Comparison of ENCODE assay signal across 9 cellular contexts in the genomic region with DNA sequence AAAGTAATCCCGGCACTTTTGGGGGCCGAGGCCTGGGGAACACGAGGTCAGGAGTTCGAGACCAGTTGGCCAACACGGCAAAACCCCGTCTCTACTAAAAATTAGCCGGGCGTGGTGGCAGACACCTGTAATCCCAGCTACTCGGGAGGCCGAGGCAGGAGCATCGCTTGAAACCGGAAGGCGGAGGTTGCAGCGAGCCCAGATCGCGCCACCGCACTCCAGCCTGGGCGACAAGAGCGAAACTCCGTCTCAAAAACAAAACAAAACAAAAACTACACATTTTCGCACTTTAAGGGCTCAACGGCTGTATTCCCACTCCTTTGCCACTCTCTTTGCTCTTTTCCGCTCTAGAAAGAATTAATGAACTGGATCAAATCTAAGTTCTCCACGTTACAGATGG. TPM values are rescaled to one million over a fixed set of nuclear protein-coding genes. Genes with fewer than 3 reads are reported as not detected.
DNase-seq lines count a peak whose midpoint lies in the region; ATAC-seq, FAIRE-seq and TF ChIP-seq lines count a peak whose summit lies in the region.
"Had no signal": no experiment of that assay in that cellular context is flagged by ENCODE, and none has a peak within 500 bp of the region (broad histone marks: within the 10 kb centered on the region; RNA-seq: fewer than 3 reads in every experiment).

No MANE protein-coding gene starts in this region.

- H3K9ac ChIP-seq in K562 (ENCODE audit: insufficient read depth in 1 of 2, low read depth in 2 of 2, low read length in 2 of 2) = peak overlapping the region; percentile 99 to 100

- peak overlapping the region; percentile 98 for H3K27ac ChIP-seq in K562 (ENCODE audit: extremely low read depth, low read depth, low read length)

- H3K4me3 ChIP-seq in K562 = peak overlapping the region; percentile 94

- peaks cover 47% of the 10 kb centered on the region for H3K79me2 ChIP-seq in K562 (ENCODE audit: control insufficient read depth, insufficient read depth, low read length)

- H3K27me3 ChIP-seq in K562 (ENCODE audit: control insufficient read depth in 2 of 2, insufficient read depth in 2 of 2, low read length in 2 of 2) = no peaks in the 10 kb centered on the region

- peak overlapping the region; percentile 95 for H3K27ac Mint-ChIP-seq in activated naive CD4-positive, alpha-beta T cell treated with anti-CD3 and anti-CD28 coated beads, Interleukin-2, amount 10 ng/mL, durations not matched to agents 7 days and 5 days
- H3K27ac Mint-ChIP-seq in memory B cell (peak overlapping the region; percentile 98), type B pancreatic cell (peak overlapping the region; percentile 93)

- in situ Hi-C loops in K562 (cut with MboI) = no loop called here

- peak overlapping the region; percentile 89 for H2AFZ ChIP-seq in K562 (ENCODE audit: low read depth, low read length)

- peaks cover 30% of the 10 kb centered on the region for H3K36me3 Mint-ChIP-seq in activated naive CD4-positive, alpha-beta T cell treated with anti-CD3 and anti-CD28 coated beads, Interleukin-2, amount 10 ng/mL, durations not matched to agents 7 days and 5 days
- peaks cover 2% of the 10 kb centered on the region for H3K36me3 Mint-ChIP-seq in memory B cell
- peaks cover 5% of the 10 kb centered on the region for H3K36me3 Mint-ChIP-seq in type B pancreatic cell

- POLR2A ChIA-PET in K562 (lab: Yijun Ruan, JAX) = no interaction called here

- intact Hi-C loops in K562 (cut with micrococcal nuclease) = no loop called here

- no peak for TF ChIP-seq RAD21 in K562 (CRISPR knock-in tag; conservative IDR thresholded peaks at IDR 0.05 in 1 of 2, IDR thresholded peaks at IDR 0.05 in 1 of 2)

- ATAC-seq in K562 (no peak), memory B cell (ENCODE audit: low read depth) (no peak), HG02870 (IDR thresholded peaks at IDR 0.05; ENCODE audit: unreplicated experiment) (no peak)

- no peak for TF ChIP-seq CTCF in K562 (IDR thresholded peaks at IDR 0.05 in 2 of 3, conservative IDR thresholded peaks at IDR 0.05 in 1 of 3; ENCODE audit: insufficient read depth in 2 of 3, low read depth in 1 of 3, low read length in 3 of 3)
- no peak for TF ChIP-seq CTCF in type B pancreatic cell (conservative IDR thresholded peaks at IDR 0.05)

- H3K9me3 Mint-ChIP-seq in activated naive CD4-positive, alpha-beta T cell treated with anti-CD3 and anti-CD28 coated beads, Interleukin-2, amount 10 ng/mL, durations not matched to agents 7 days and 5 days = no peaks in the 10 kb centered on the region
- H3K9me3 Mint-ChIP-seq in memory B cell (no peaks in the 10 kb centered on the region), type B pancreatic cell (no peaks in the 10 kb centered on the region)

- peak overlapping the region; percentile 86 for H3K4me3 Mint-ChIP-seq in activated naive CD4-positive, alpha-beta T cell treated with anti-CD3 and anti-CD28 coated beads, Interleukin-2, amount 10 ng/mL, durations not matched to agents 7 days and 5 days
- H3K4me3 Mint-ChIP-seq in memory B cell (peak overlapping the region; percentile 98), type B pancreatic cell (peak overlapping the region; percentile 98)

- H3K27me3 Mint-ChIP-seq in activated naive CD4-positive, alpha-beta T cell treated with anti-CD3 and anti-CD28 coated beads, Interleukin-2, amount 10 ng/mL, durations not matched to agents 7 days and 5 days = peaks cover 4% of the 10 kb centered on the region
- H3K27me3 Mint-ChIP-seq in memory B cell (no peaks in the 10 kb centered on the region), type B pancreatic cell (no peaks in the 10 kb centered on the region)

- TSS peak; percentile 86 for BruUV-seq in K562 (replicated peaks; lab: Mats Ljungman, UMichigan)

- H3K36me3 ChIP-seq in K562 (ENCODE audit: control insufficient read depth, insufficient read depth, low read length) = peaks cover 29% of the 10 kb centered on the region

- 76% methylated on average over 24 of the region's 24 CpGs for WGBS in K562 (ENCODE audit: insufficient coverage, low coverage, missing lambda C conversion rate)

- H3K4me2 ChIP-seq in K562 (ENCODE audit: insufficient read depth, low read length) = peak overlapping the region; percentile 74

- no peak for TF ChIP-seq POLR2A in K562 (conservative IDR thresholded peaks at IDR 0.05)

- H3K4me1 Mint-ChIP-seq in activated naive CD4-positive, alpha-beta T cell treated with anti-CD3 and anti-CD28 coated beads, Interleukin-2, amount 10 ng/mL, durations not matched to agents 7 days and 5 days = peaks cover 38% of the 10 kb centered on the region
- H3K4me1 Mint-ChIP-seq in memory B cell (peaks cover 14% of the 10 kb centered on the region), type B pancreatic cell (ENCODE audit: unreplicated experiment) (peaks cover 16% of the 10 kb centered on the region)

- no peak for FAIRE-seq in K562 (lab: Jason Lieb, UNC)

- H3K4me1 ChIP-seq in K562 (replicated peaks in 1 of 2; ENCODE audit: control insufficient read depth in 2 of 2, insufficient read depth in 2 of 2, low read length in 2 of 2) = peaks cover 4 to 15% of the 10 kb centered on the region in 2 experiments; a peak in 3 of 5 replicates

- CTCF ChIA-PET in activated naive CD4-positive, alpha-beta T cell treated with anti-CD3 and anti-CD28 coated beads, Interleukin-2, amount 10 ng/mL, durations not matched to agents 7 days and 5 days (lab: Charles Lee) = no interaction called here
- CTCF ChIA-PET in K562 (lab: Yijun Ruan, JAX; ENCODE audit: low intra/inter-chr PET ratio) = interaction anchor here (0.6 kb wide), 1 partner anchor 602 kb away, joined by 3 read pairs; no protein-coding TSS in a partner anchor

- H4K20me1 ChIP-seq in K562 (replicated peaks; ENCODE audit: control insufficient read depth, insufficient read depth, low read length) = no peaks in the 10 kb centered on the region

- DNase-seq in activated naive CD4-positive, alpha-beta T cell treated with anti-CD3 and anti-CD28 coated beads, Interleukin-2, amount 10 ng/mL, durations not matched to agents 7 days and 5 days = no peak
- no peak for DNase-seq in activated naive CD4-positive, alpha-beta T cell treated with anti-CD3 and anti-CD28 coated beads, Interleukin-2, amount 50 U/mL, for 16 hours
- DNase-seq in K562 (ENCODE audit: extremely low read depth in 1 of 4, low spot score in 3 of 4) = no peak
- DNase-seq in memory B cell (ENCODE audit: low spot score in 2 of 2) = no peak
- DNase-seq in type B pancreatic cell (ENCODE audit: extremely low spot score, unreplicated experiment) = no peak
- no peak for DNase-seq in effector CD8-positive, alpha-beta T cell (lab: John Stamatoyannopoulos, UW)
- DNase-seq in retina = no peak

- H3K9me3 ChIP-seq in K562 (replicated peaks; ENCODE audit: control insufficient read depth, insufficient read depth, low read depth, low read length) = no peaks in the 10 kb centered on the region

- no peak for TF ChIP-seq EP300 in K562 (IDR thresholded peaks at IDR 0.05; ENCODE audit: low read length)

- no peaks in the 10 kb centered on the region for H3K9me1 ChIP-seq in K562 (ENCODE audit: control insufficient read depth, insufficient read depth, low read length)

RNA-seq across cellular contexts. Expression of gene TRNT1, which starts 0.8 kb away (rescaled TPM):
- 87.5 and 204 TPM in 2 replicates for total RNA-seq in K562 (2011; cell fraction: chromatin; rRNA removed; ENCODE audit: low replicate concordance)
- total RNA-seq in K562 (2011; cell fraction: nucleolus; rRNA removed) = 66.0 and 72.5 TPM in 2 replicates
- total RNA-seq in K562 (2011; cell fraction: nucleoplasm; rRNA removed) = 99.0 and 133 TPM in 2 replicates
- 51.9 and 56.7 TPM in 2 replicates for total RNA-seq in K562 (2014; rRNA removed)
- 47.2 and 52.8 TPM in 2 replicates for total RNA-seq in K562 (2014; rRNA removed; fragmentation: Illumina TruSeq; extraction: Trizol)
- 45.5 and 47.4 TPM in 2 replicates for total RNA-seq in K562 (2015; rRNA removed; fragmentation: Illumina TruSeq; extraction: Trizol)
- total RNA-seq in K562 (2021) = 41.1 and 45.2 TPM in 2 replicates
- polyA plus RNA-seq in K562 (2011; rRNA removed) = 30.0 and 38.1 TPM in 2 replicates
- polyA plus RNA-seq in K562 (2011; cell fraction: cytosol; rRNA removed) = 5.8 and 8.1 TPM in 2 replicates
- 47.1 and 48.8 TPM in 2 replicates for polyA plus RNA-seq in K562 (2011; cell fraction: nucleus; rRNA removed)
- 24.9 and 33.0 TPM in 2 replicates for polyA plus RNA-seq in K562 (2012)
- 33.3 and 39.8 TPM in 2 replicates for polyA plus RNA-seq in K562 (2014; fragmentation: Illumina TruSeq; extraction: Trizol)
- polyA plus RNA-seq in K562 (2014; fragmentation: Nextera tagmentation; extraction: Ambion mirVana) = 10 to 100 TPM; 58.1 to 58.2 TPM
- polyA plus RNA-seq in K562 (2014; rRNA removed) = 49.3 and 53.6 TPM in 2 replicates
- 51.5 and 52.6 TPM in 2 replicates for polyA minus RNA-seq in K562 (2011; rRNA and poly(A)+ RNA removed)
- polyA minus RNA-seq in K562 (2011; cell fraction: cytosol; rRNA and poly(A)+ RNA removed) = 10.5 and 18.2 TPM in 2 replicates
- 67.2 and 68.6 TPM in 2 replicates for polyA minus RNA-seq in K562 (2011; cell fraction: nucleus; rRNA and poly(A)+ RNA removed)
- 21.7 and 33.0 TPM in 2 replicates for total RNA-seq in type B pancreatic cell (ENCODE audit: low replicate concordance)

RNA-seq across cellular contexts. Expression of gene IL5RA, which starts 15.8 kb away (rescaled TPM):
- total RNA-seq in K562 (2011; cell fraction: chromatin; rRNA removed; ENCODE audit: low replicate concordance) = not detected in 2 replicates
- total RNA-seq in K562 (2011; cell fraction: nucleolus; rRNA removed) = not detected in 2 replicates
- total RNA-seq in K562 (2011; cell fraction: nucleoplasm; rRNA removed) = not detected in 2 replicates
- total RNA-seq in K562 (2014; rRNA removed) = not detected in 2 replicates
- not detected in 2 replicates for total RNA-seq in K562 (2014; rRNA removed; fragmentation: Illumina TruSeq; extraction: Trizol)
- 0.08 and 0.14 TPM in 2 replicates for total RNA-seq in K562 (2015; rRNA removed; fragmentation: Illumina TruSeq; extraction: Trizol)
- not detected in 2 replicates for total RNA-seq in K562 (2021)
- not detected in 2 replicates for polyA plus RNA-seq in K562 (2011; rRNA removed)
- 0.01 and 0.07 TPM in 2 replicates for polyA plus RNA-seq in K562 (2011; cell fraction: cytosol; rRNA removed)
- not detected in 2 replicates for polyA plus RNA-seq in K562 (2011; cell fraction: nucleus; rRNA removed)
- polyA plus RNA-seq in K562 (2012) = 0.23 and 0.62 TPM in 2 replicates
- 0.28 TPM in 1 of 2 replicates, not detected in the other for polyA plus RNA-seq in K562 (2014; fragmentation: Illumina TruSeq; extraction: Trizol)
- under 1 TPM; 0.07 to 0.08 TPM for polyA plus RNA-seq in K562 (2014; fragmentation: Nextera tagmentation; extraction: Ambion mirVana)
- 0.16 TPM in 1 of 2 replicates, not detected in the other for polyA plus RNA-seq in K562 (2014; rRNA removed)
- polyA minus RNA-seq in K562 (2011; rRNA and poly(A)+ RNA removed) = 0.06 TPM in 1 of 2 replicates, not detected in the other
- not detected in 2 replicates for polyA minus RNA-seq in K562 (2011; cell fraction: cytosol; rRNA and poly(A)+ RNA removed)
- not detected in 2 replicates for polyA minus RNA-seq in K562 (2011; cell fraction: nucleus; rRNA and poly(A)+ RNA removed)
- 0.14 and 0.51 TPM in 2 replicates for total RNA-seq in type B pancreatic cell (ENCODE audit: low replicate concordance)
- total RNA-seq: HT1080 had no signal

RNA-seq across cellular contexts. Expression of gene CRBN, which starts 53.5 kb away (rescaled TPM):
- total RNA-seq in K562 (2011; cell fraction: chromatin; rRNA removed; ENCODE audit: low replicate concordance) = 48.7 and 125 TPM in 2 replicates
- total RNA-seq in K562 (2011; cell fraction: nucleolus; rRNA removed) = 26.8 and 34.5 TPM in 2 replicates
- total RNA-seq in K562 (2011; cell fraction: nucleoplasm; rRNA removed) = 43.4 and 64.5 TPM in 2 replicates
- total RNA-seq in K562 (2014; rRNA removed) = 32.0 and 40.8 TPM in 2 replicates
- total RNA-seq in K562 (2014; rRNA removed; fragmentation: Illumina TruSeq; extraction: Trizol) = 73.4 and 88.6 TPM in 2 replicates
- 46.5 and 57.4 TPM in 2 replicates for total RNA-seq in K562 (2015; rRNA removed; fragmentation: Illumina TruSeq; extraction: Trizol)
- 44.5 and 47.9 TPM in 2 replicates for total RNA-seq in K562 (2021)
- polyA plus RNA-seq in K562 (2011; rRNA removed) = 67.7 and 84.0 TPM in 2 replicates
- polyA plus RNA-seq in K562 (2011; cell fraction: cytosol; rRNA removed) = 18.6 and 37.9 TPM in 2 replicates
- polyA plus RNA-seq in K562 (2011; cell fraction: nucleus; rRNA removed) = 36.1 and 58.0 TPM in 2 replicates
- polyA plus RNA-seq in K562 (2012) = 39.7 and 46.8 TPM in 2 replicates
- polyA plus RNA-seq in K562 (2014; fragmentation: Illumina TruSeq; extraction: Trizol) = 44.2 and 48.3 TPM in 2 replicates
- 100 to 1,000 TPM; 271 to 331 TPM for polyA plus RNA-seq in K562 (2014; fragmentation: Nextera tagmentation; extraction: Ambion mirVana)
- polyA plus RNA-seq in K562 (2014; rRNA removed) = 47.1 and 54.1 TPM in 2 replicates
- 92.3 and 99.7 TPM in 2 replicates for polyA minus RNA-seq in K562 (2011; rRNA and poly(A)+ RNA removed)
- polyA minus RNA-seq in K562 (2011; cell fraction: cytosol; rRNA and poly(A)+ RNA removed) = 27.1 and 49.5 TPM in 2 replicates
- polyA minus RNA-seq in K562 (2011; cell fraction: nucleus; rRNA and poly(A)+ RNA removed) = 64.0 and 118 TPM in 2 replicates
- total RNA-seq in type B pancreatic cell (ENCODE audit: low replicate concordance) = 36.3 and 43.6 TPM in 2 replicates
